4 cellular contexts compared by ENCODE assay signal in genomic region chr1:28653063-28653462, GRCh38. TPM values are rescaled to one million over a fixed set of nuclear protein-coding genes. Genes with fewer than 3 reads are reported as not detected.
"Had no signal": no experiment of that assay in that cellular context is flagged by ENCODE, and none has a peak within 500 bp of the region (broad histone marks: within the 10 kb centered on the region; RNA-seq: fewer than 3 reads in every experiment).

No MANE protein-coding gene starts in this region.

RNA-seq across cellular contexts. Expression of gene RNU11, which starts 4.7 kb away (rescaled TPM):
- total RNA-seq: LHCN-M2, M059J, MCF 10A, NCI-H460 had no signal
